Comparison of ENCODE assay signal across 6 cellular contexts in genomic region chr5:38188591-38188990, GRCh38.
"Had no signal": no experiment of that assay in that cellular context is flagged by ENCODE, and none has a peak within 500 bp of the region (broad histone marks: within the 10 kb centered on the region; RNA-seq: fewer than 3 reads in every experiment).

No MANE protein-coding gene starts in this region.

- H3K9ac ChIP-seq: GM23248 had no signal

- H3K36me3 ChIP-seq: HAP-1 had no signal

- H3K9me3 Mint-ChIP-seq: HFFc6, IgD-negative memory B cell had no signal

- H2AFZ ChIP-seq: GM23248 had no signal

- H3K4me3 Mint-ChIP-seq: HFFc6, IgD-negative memory B cell had no signal

- H3K27ac ChIP-seq: GM23248, HL-60 had no signal

- H3K9me3 ChIP-seq: HAP-1 had no signal

- H3K4me3 ChIP-seq: GM23248, HAP-1 had no signal

- DNase-seq: GM23248, GOT3, HFFc6 had no signal

- H3K36me3 Mint-ChIP-seq: IgD-negative memory B cell had no signal

- H3K4me1 ChIP-seq: HAP-1 had no signal

- H3K27ac Mint-ChIP-seq: HFFc6, IgD-negative memory B cell had no signal
